37 cellular contexts compared by ENCODE assay signal in the genomic region with DNA sequence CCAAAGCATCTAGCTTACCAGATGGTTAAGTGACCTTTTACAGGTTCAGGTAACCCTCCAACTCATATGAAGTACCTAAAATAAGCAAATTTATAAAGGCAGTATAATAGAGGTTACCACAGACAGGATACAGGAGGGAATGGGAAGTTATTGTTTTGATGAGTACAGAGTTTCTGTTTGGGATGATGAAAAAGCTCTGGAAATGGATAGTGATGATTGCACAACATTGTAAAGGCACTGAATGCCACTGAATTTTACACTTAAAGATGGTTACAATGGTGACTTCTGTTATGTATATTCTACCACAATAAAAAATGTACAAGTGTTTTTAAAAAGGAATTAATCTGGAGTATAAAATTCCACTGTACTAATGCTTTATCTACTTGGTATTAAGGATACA.
DNase-seq lines count a peak whose midpoint lies in the region; ATAC-seq, FAIRE-seq and TF ChIP-seq lines count a peak whose summit lies in the region.
"Had no signal": no experiment of that assay in that cellular context is flagged by ENCODE, and none has a peak within 500 bp of the region (broad histone marks: within the 10 kb centered on the region; RNA-seq: fewer than 3 reads in every experiment).

No MANE protein-coding gene starts in this region.

- H3K4me3 ChIP-seq in HepG2 (replicated peaks in 1 of 3; ENCODE audit: insufficient read depth in 1 of 3, low read depth in 2 of 3, low read length in 3 of 3) (no peak overlapping the region), right lobe of liver (no peak overlapping the region), IMR-90 (ENCODE audit: insufficient read depth, low read depth, low read length) (no peak overlapping the region), K562 (no peak overlapping the region), H1 (ENCODE audit: extremely low read depth in 1 of 4, insufficient read depth in 2 of 4, low read depth in 3 of 4, low read length in 4 of 4) (no peak overlapping the region)
- H3K4me3 ChIP-seq: A549; BLaER1; BLaER1 treated with 17β-estradiol and CSF1 and Interleukin-3, amounts not matched to agents 10 nM and 100 nM had no signal

- BruUV-seq in HepG2 (replicated peaks; lab: Mats Ljungman, UMichigan) = no TSS peak
- no TSS peak for BruUV-seq in IMR-90 (replicated peaks; lab: Mats Ljungman, UMichigan)
- no TSS peak for BruUV-seq in K562 (replicated peaks; lab: Mats Ljungman, UMichigan)

- TF ChIP-seq POLR2A in HepG2 (IDR thresholded peaks at IDR 0.05; ENCODE audit: insufficient read depth in 1 of 2, low read depth in 2 of 2, low read length in 2 of 2) (no peak), right lobe of liver (IDR thresholded peaks at IDR 0.05) (no peak), IMR-90 (IDR thresholded peaks at IDR 0.05; ENCODE audit: low read depth, low read length) (no peak), K562 (conservative IDR thresholded peaks at IDR 0.05) (no peak), H1 (IDR thresholded peaks at IDR 0.05; ENCODE audit: control extremely low read depth in 1 of 2, low read depth in 2 of 2, low read length in 2 of 2) (no peak)

- H2AK9ac ChIP-seq in IMR-90 (replicated peaks; ENCODE audit: low read depth, low read length, poor library complexity) = no peak overlapping the region

- H4K8ac ChIP-seq in IMR-90 (ENCODE audit: low read depth in 2 of 2, low read length in 2 of 2) (no peak overlapping the region), H1 (ENCODE audit: extremely low read depth, insufficient read depth, low read length) (no peak overlapping the region)

- no peak overlapping the region for H2BK120ac ChIP-seq in IMR-90 (ENCODE audit: low read depth, low read length)
- no peak overlapping the region for H2BK120ac ChIP-seq in H1 (replicated peaks; ENCODE audit: low read depth, low read length)

- H3K14ac ChIP-seq in IMR-90 (replicated peaks; ENCODE audit: low read depth, low read length) = no peak overlapping the region
- H3K14ac ChIP-seq in H1 (ENCODE audit: insufficient read length) = no peak overlapping the region

- H3K27me3 ChIP-seq in HepG2 (ENCODE audit: control insufficient read depth in 1 of 2, insufficient read depth in 2 of 2, low read length in 2 of 2) (no peaks in the 10 kb centered on the region), right lobe of liver (no peaks in the 10 kb centered on the region), IMR-90 (ENCODE audit: control insufficient read depth, insufficient read depth, low read length) (peaks cover 3% of the 10 kb centered on the region; the same call in 1 of the 2 replicates), K562 (ENCODE audit: control insufficient read depth in 2 of 2, insufficient read depth in 2 of 2, low read length in 2 of 2) (peaks cover 2 to 16% of the 10 kb centered on the region in 2 experiments; a peak in 2 of 5 replicates), H1 (replicated peaks in 1 of 4; ENCODE audit: control insufficient read depth in 3 of 4, extremely low read depth in 1 of 4, insufficient read depth in 3 of 4, low read length in 3 of 4) (no peaks in the 10 kb centered on the region)
- H3K27me3 ChIP-seq: BLaER1; BLaER1 treated with 17β-estradiol and CSF1 and Interleukin-3, amounts not matched to agents 10 nM and 100 nM had no signal

- H3K56ac ChIP-seq in IMR-90 (ENCODE audit: extremely low read depth, insufficient read depth, low read length) = no peak overlapping the region
- no peak overlapping the region for H3K56ac ChIP-seq in H1 (replicated peaks; ENCODE audit: insufficient read length, low read depth, low read length)

- H3K79me2 ChIP-seq in HepG2 (ENCODE audit: insufficient read depth, low read length) = no peaks in the 10 kb centered on the region
- H3K79me2 ChIP-seq in K562 (ENCODE audit: control insufficient read depth, insufficient read depth, low read length) = no peaks in the 10 kb centered on the region
- H3K79me2 ChIP-seq in H1 (ENCODE audit: control insufficient read depth in 1 of 2, insufficient read depth in 2 of 2, low read length in 2 of 2) = no peaks in the 10 kb centered on the region

- H3K23me2 ChIP-seq in H1 (ENCODE audit: low read depth, low read length) = no peaks in the 10 kb centered on the region

- H3K4me1 ChIP-seq in HepG2 (ENCODE audit: insufficient read depth, low read length) (no peaks in the 10 kb centered on the region), right lobe of liver (no peaks in the 10 kb centered on the region), IMR-90 (ENCODE audit: control insufficient read depth, insufficient read depth, low read length) (no peaks in the 10 kb centered on the region), K562 (replicated peaks in 1 of 2; ENCODE audit: control insufficient read depth in 2 of 2, insufficient read depth in 2 of 2, low read length in 2 of 2) (no peaks in the 10 kb centered on the region), H1 (replicated peaks in 1 of 4; ENCODE audit: control insufficient read depth in 3 of 4, insufficient read depth in 4 of 4, low read length in 3 of 4) (peaks cover 0 to 3% (median 0%) of the 10 kb centered on the region in 4 experiments; a peak in 1 of 7 replicates)
- H3K4me1 ChIP-seq: A549, BE2C, BLaER1, Caco-2 had no signal

- H2AFZ ChIP-seq in HepG2 (ENCODE audit: low read length) = no peak overlapping the region
- H2AFZ ChIP-seq in IMR-90 (replicated peaks; ENCODE audit: low read length, poor library complexity) = no peak overlapping the region
- no peak overlapping the region for H2AFZ ChIP-seq in K562 (ENCODE audit: low read depth, low read length)
- no peak overlapping the region for H2AFZ ChIP-seq in H1 (ENCODE audit: low read length)

- H3K18ac ChIP-seq in IMR-90 (ENCODE audit: low read depth, low read length) (no peak overlapping the region), H1 (ENCODE audit: extremely low read depth, low read length) (no peak overlapping the region)

- no peaks in the 10 kb centered on the region for H3K9me1 ChIP-seq in IMR-90 (ENCODE audit: insufficient read depth, low read length)
- H3K9me1 ChIP-seq in K562 (ENCODE audit: control insufficient read depth, insufficient read depth, low read length) = no peaks in the 10 kb centered on the region

- dilution Hi-C loops in IMR-90 (cut with HindIII; ENCODE audit: low sequenced_read_pairs, unreplicated experiment) = no loop called here

- no peaks in the 10 kb centered on the region for H3K36me3 ChIP-seq in HepG2 (replicated peaks in 1 of 2; ENCODE audit: control insufficient read depth in 1 of 2, insufficient read depth in 2 of 2, low read length in 2 of 2)
- H3K36me3 ChIP-seq in right lobe of liver = no peaks in the 10 kb centered on the region
- no peaks in the 10 kb centered on the region for H3K36me3 ChIP-seq in IMR-90 (ENCODE audit: control insufficient read depth, insufficient read depth, low read length)
- no peaks in the 10 kb centered on the region for H3K36me3 ChIP-seq in K562 (ENCODE audit: control insufficient read depth, insufficient read depth, low read length)
- no peaks in the 10 kb centered on the region for H3K36me3 ChIP-seq in H1 (ENCODE audit: control insufficient read depth in 2 of 4, insufficient read depth in 4 of 4, low read length in 3 of 4)
- H3K36me3 ChIP-seq: BE2C; BLaER1; BLaER1 treated with 17β-estradiol and CSF1 and Interleukin-3, amounts not matched to agents 10 nM and 100 nM had no signal

- intact Hi-C loops in HepG2 (cut with micrococcal nuclease; ENCODE audit: unreplicated experiment) = no loop called here
- intact Hi-C loops in right lobe of liver (cut with DNase I) = no loop called here
- intact Hi-C loops in IMR-90 (cut with micrococcal nuclease) = no loop called here
- intact Hi-C loops in K562 (cut with micrococcal nuclease) = no loop called here

- no peak overlapping the region for H3K27ac ChIP-seq in HepG2 (ENCODE audit: extremely low read length, insufficient read depth, low read length)
- H3K27ac ChIP-seq in right lobe of liver = no peak overlapping the region
- no peak overlapping the region for H3K27ac ChIP-seq in IMR-90 (ENCODE audit: insufficient read depth, low read length)
- no peak overlapping the region for H3K27ac ChIP-seq in K562 (ENCODE audit: extremely low read depth, low read depth, low read length)
- H3K27ac ChIP-seq in H1 (ENCODE audit: low read depth, low read length) = no peak overlapping the region
- H3K27ac ChIP-seq: 22Rv1; A549; BLaER1; BLaER1 treated with 17β-estradiol and CSF1 and Interleukin-3, amounts not matched to agents 10 nM and 100 nM; C4-2B had no signal

- no peak overlapping the region for H4K5ac ChIP-seq in IMR-90 (ENCODE audit: low read depth, low read length)
- H4K5ac ChIP-seq in H1 (ENCODE audit: insufficient read length, low read depth, low read length) = no peak overlapping the region

- H2BK20ac ChIP-seq in IMR-90 (ENCODE audit: low read depth, low read length) = no peak overlapping the region
- H2BK20ac ChIP-seq in H1 (ENCODE audit: low read length) = no peak overlapping the region

- no peaks in the 10 kb centered on the region for H3K9me3 ChIP-seq in HepG2 (ENCODE audit: low read length)
- no peaks in the 10 kb centered on the region for H3K9me3 ChIP-seq in right lobe of liver
- H3K9me3 ChIP-seq in IMR-90 (ENCODE audit: control insufficient read depth, insufficient read depth, low read length) = no peaks in the 10 kb centered on the region
- no peaks in the 10 kb centered on the region for H3K9me3 ChIP-seq in K562 (replicated peaks; ENCODE audit: control insufficient read depth, insufficient read depth, low read depth, low read length)
- no peaks in the 10 kb centered on the region for H3K9me3 ChIP-seq in H1 (ENCODE audit: insufficient read depth in 2 of 2, low read depth in 1 of 2, low read length in 1 of 2)
- H3K9me3 ChIP-seq: A549; BE2C; BLaER1; BLaER1 treated with 17β-estradiol and CSF1 and Interleukin-3, amounts not matched to agents 10 nM and 100 nM; Caco-2 had no signal

- no peak overlapping the region for H2BK5ac ChIP-seq in IMR-90 (ENCODE audit: low read depth, low read length, poor library complexity, severe bottlenecking)
- no peak overlapping the region for H2BK5ac ChIP-seq in H1 (ENCODE audit: low read depth, low read length)

- peaks cover 0 to 4% of the 10 kb centered on the region in 2 donors for H3K4me1 Mint-ChIP-seq in stimulated activated naive B cell treated with anti-CD40 and anti-IgM and Interleukin-4, amounts not matched to agents 10 μg/mL and 1 μg/mL and 100 μg/mL, for 72 hours
- H3K4me1 Mint-ChIP-seq: B cell; CD4-positive, alpha-beta memory T cell; CD4-positive, CD25-positive, alpha-beta regulatory T cell; CD8-positive, alpha-beta memory T cell had no signal

- POLR2A ChIA-PET in HepG2 (lab: Yijun Ruan, JAX) = no interaction called here
- POLR2A ChIA-PET in IMR-90 (lab: Charles Lee; ENCODE audit: unreplicated experiment) = no interaction called here
- POLR2A ChIA-PET in K562 (lab: Yijun Ruan, JAX) = interaction anchor here (0.7 to 1.2 kb wide), 2 partner anchors 73 to 129 kb away, joined by 3 read pairs; no protein-coding TSS in a partner anchor
- POLR2A ChIA-PET in H1 (lab: Charles Lee; ENCODE audit: partially characterized antibody) = no interaction called here

- no peak for FAIRE-seq in HepG2 (lab: Jason Lieb, UNC)
- FAIRE-seq in K562 (lab: Jason Lieb, UNC) = no peak
- no peak for FAIRE-seq in H1 (lab: Jason Lieb, UNC)
- FAIRE-seq: A204.1, A549, D721Med had no signal

- no peak overlapping the region for H3K4me2 ChIP-seq in HepG2 (ENCODE audit: low read depth, low read length)
- no peak overlapping the region for H3K4me2 ChIP-seq in IMR-90 (ENCODE audit: low read depth, low read length)
- H3K4me2 ChIP-seq in K562 (ENCODE audit: insufficient read depth, low read length) = no peak overlapping the region
- no peak overlapping the region for H3K4me2 ChIP-seq in H1 (ENCODE audit: insufficient read depth in 1 of 2, low read depth in 2 of 2, low read length in 2 of 2)
- H3K4me2 ChIP-seq: A549, BLaER1 had no signal

- ATAC-seq in HepG2 (no peak), right lobe of liver (no peak), IMR-90 (ENCODE audit: low read depth) (no peak), K562 (no peak), GM18498 (IDR thresholded peaks at IDR 0.05; ENCODE audit: unreplicated experiment) (no peak)
- ATAC-seq in stimulated activated naive B cell treated with anti-CD40 and anti-IgM and Interleukin-4, amounts not matched to agents 10 μg/mL and 1 μg/mL and 100 μg/mL, for 72 hours (replicated peaks) = no peak
- ATAC-seq: A549; CD8-positive, alpha-beta T cell had no signal

- DNase-seq in HepG2 (ENCODE audit: low spot score) (no peak), right lobe of liver (no peak), IMR-90 (no peak), K562 (ENCODE audit: extremely low read depth in 1 of 4, low spot score in 3 of 4) (no peak), H1 (ENCODE audit: low read depth in 1 of 2, low spot score in 2 of 2) (no peak)
- no peak for DNase-seq in stimulated activated naive B cell treated with anti-CD40 and anti-IgM and Interleukin-4, amounts not matched to agents 10 μg/mL and 1 μg/mL and 100 μg/mL, for 72 hours
- DNase-seq in stimulated activated naive CD4-positive, alpha-beta T cell (lab: John Stamatoyannopoulos, UW) = no peak
- DNase-seq: 8988T; ACHN; AML-193; BE2C; C1 segment of cervical spinal cord; Caco-2; Calu3; CD4-positive, alpha-beta memory T cell; CD4-positive, alpha-beta T cell; CD4-positive, CD25-positive, alpha-beta regulatory T cell; CD8-positive, alpha-beta memory T cell; CD8-positive, alpha-beta T cell; COR-L47; DMS 273 treated with DMSO at 0.1 percent for 48 hours; DMS153; DMS53; DMS79; DMS79 treated with DMSO at 0.1 percent for 48 hours; DND-41; EL had no signal

- H3K23ac ChIP-seq in IMR-90 (ENCODE audit: low read depth, low read length) (no peak overlapping the region), H1 (ENCODE audit: insufficient read length) (no peak overlapping the region)

- no peaks in the 10 kb centered on the region for H3K36me3 Mint-ChIP-seq in stimulated activated naive B cell treated with anti-CD40 and anti-IgM and Interleukin-4, amounts not matched to agents 10 μg/mL and 1 μg/mL and 100 μg/mL, for 72 hours
- H3K36me3 Mint-ChIP-seq: CD14-positive monocyte; CD4-positive, alpha-beta memory T cell; CD4-positive, CD25-positive, alpha-beta regulatory T cell; CD8-positive, alpha-beta memory T cell; CD8-positive, alpha-beta T cell had no signal

- H3K4ac ChIP-seq in IMR-90 (ENCODE audit: low read depth, low read length) = no peak overlapping the region
- H3K4ac ChIP-seq in H1 (replicated peaks; ENCODE audit: insufficient read length, low read depth, low read length) = no peak overlapping the region

- no peak overlapping the region for H3K4me3 Mint-ChIP-seq in stimulated activated naive B cell treated with anti-CD40 and anti-IgM and Interleukin-4, amounts not matched to agents 10 μg/mL and 1 μg/mL and 100 μg/mL, for 72 hours
- H3K4me3 Mint-ChIP-seq: B cell; CD14-positive monocyte; CD4-positive, alpha-beta memory T cell; CD4-positive, alpha-beta T cell; CD4-positive, CD25-positive, alpha-beta regulatory T cell; CD8-positive, alpha-beta memory T cell; CD8-positive, alpha-beta T cell had no signal

- H2BK15ac ChIP-seq in IMR-90 (ENCODE audit: low read depth, low read length) (no peak overlapping the region), H1 (ENCODE audit: low read length) (no peak overlapping the region)

- no peak overlapping the region for H4K91ac ChIP-seq in IMR-90 (ENCODE audit: insufficient read depth, low read depth, low read length)
- no peak overlapping the region for H4K91ac ChIP-seq in H1 (replicated peaks; ENCODE audit: insufficient read length, low read length)

- TF ChIP-seq EP300 in HepG2 (IDR thresholded peaks at IDR 0.05; ENCODE audit: low read depth in 2 of 2, low read length in 2 of 2) = no peak
- TF ChIP-seq EP300 in HepG2 (CRISPR knock-in tag; IDR thresholded peaks at IDR 0.05; ENCODE audit: borderline replicate concordance) = no peak
- TF ChIP-seq EP300 in K562 (IDR thresholded peaks at IDR 0.05; ENCODE audit: low read length) = no peak
- no peak for TF ChIP-seq EP300 in H1 (IDR thresholded peaks at IDR 0.05; ENCODE audit: borderline replicate concordance in 1 of 2, low read depth in 2 of 2, low read length in 2 of 2)

- H3K9me3 Mint-ChIP-seq in stimulated activated naive B cell treated with anti-CD40 and anti-IgM and Interleukin-4, amounts not matched to agents 10 μg/mL and 1 μg/mL and 100 μg/mL, for 72 hours = no peaks in the 10 kb centered on the region
- H3K9me3 Mint-ChIP-seq: CD4-positive, alpha-beta memory T cell; CD4-positive, alpha-beta T cell; CD4-positive, CD25-positive, alpha-beta regulatory T cell; CD8-positive, alpha-beta memory T cell; CD8-positive, alpha-beta T cell had no signal

- TF ChIP-seq RAD21 in HepG2 (CRISPR knock-in tag; IDR thresholded peaks at IDR 0.05) (no peak), IMR-90 (IDR thresholded peaks at IDR 0.05; ENCODE audit: low read length) (no peak), K562 (CRISPR knock-in tag; conservative IDR thresholded peaks at IDR 0.05 in 1 of 2, IDR thresholded peaks at IDR 0.05 in 1 of 2) (no peak), H1 (IDR thresholded peaks at IDR 0.05 in 1 of 2, conservative IDR thresholded peaks at IDR 0.05 in 1 of 2; ENCODE audit: low read depth in 2 of 2, low read length in 2 of 2) (no peak)

- TF ChIP-seq CTCF in HepG2 (CRISPR knock-in tag; IDR thresholded peaks at IDR 0.05) (no peak), right lobe of liver (IDR thresholded peaks at IDR 0.05) (no peak), IMR-90 (conservative IDR thresholded peaks at IDR 0.05; ENCODE audit: low read depth, low read length) (no peak), K562 (IDR thresholded peaks at IDR 0.05 in 2 of 3, conservative IDR thresholded peaks at IDR 0.05 in 1 of 3; ENCODE audit: insufficient read depth in 2 of 3, low read depth in 1 of 3, low read length in 3 of 3) (no peak), H1 (IDR thresholded peaks at IDR 0.05; ENCODE audit: control extremely low read depth in 1 of 3, insufficient read depth in 1 of 3, low read depth in 1 of 3, low read length in 3 of 3) (no peak)

- no peak overlapping the region for H2BK12ac ChIP-seq in H1 (ENCODE audit: low read depth, low read length)

- in situ Hi-C loops in HepG2 (cut with HindIII; ENCODE audit: extremely low pct_ligation_motif_present, low pct_unique_long_range_greater_than_20kb) = no loop called here
- in situ Hi-C loops in IMR-90 (cut with MboI; ENCODE audit: low sequenced_read_pairs) = no loop called here
- in situ Hi-C loops in K562 (cut with MboI) = no loop called here

- H4K20me1 ChIP-seq in HepG2 (ENCODE audit: insufficient read depth, low read length) (no peaks in the 10 kb centered on the region), IMR-90 (ENCODE audit: insufficient read depth, low read length) (no peaks in the 10 kb centered on the region), K562 (replicated peaks; ENCODE audit: control insufficient read depth, insufficient read depth, low read length) (no peaks in the 10 kb centered on the region), H1 (replicated peaks in 1 of 2; ENCODE audit: control insufficient read depth in 1 of 2, insufficient read depth in 2 of 2, low read length in 2 of 2) (no peaks in the 10 kb centered on the region)
- H4K20me1 ChIP-seq: BLaER1; BLaER1 treated with 17β-estradiol and CSF1 and Interleukin-3, amounts not matched to agents 10 nM and 100 nM had no signal

- H2AK5ac ChIP-seq in IMR-90 (ENCODE audit: low read depth, low read length) = no peak overlapping the region
- no peak overlapping the region for H2AK5ac ChIP-seq in H1 (ENCODE audit: low read depth, low read length)

- H3K79me1 ChIP-seq in IMR-90 (ENCODE audit: low read depth in 1 of 2, low read length in 2 of 2) (no peaks in the 10 kb centered on the region), H1 (ENCODE audit: low read depth, low read length) (no peaks in the 10 kb centered on the region)

- CTCF ChIA-PET in HepG2 (lab: Yijun Ruan, JAX; ENCODE audit: low intra/inter-chr PET ratio, low total read pairs) = no interaction called here
- CTCF ChIA-PET in IMR-90 (lab: Yijun Ruan, JAX) = no interaction called here
- CTCF ChIA-PET in K562 (lab: Yijun Ruan, JAX; ENCODE audit: low intra/inter-chr PET ratio) = no interaction called here
- CTCF ChIA-PET in H1 (lab: Charles Lee; ENCODE audit: partially characterized antibody) = interaction anchor here (1.2 to 1.7 kb wide), 2 partner anchors 13 to 47 kb away, joined by 3 to 4 read pairs; no protein-coding TSS in a partner anchor

- no peak overlapping the region for H3K27ac Mint-ChIP-seq in stimulated activated naive B cell treated with anti-CD40 and anti-IgM and Interleukin-4, amounts not matched to agents 10 μg/mL and 1 μg/mL and 100 μg/mL, for 72 hours
- H3K27ac Mint-ChIP-seq: B cell; CD14-positive monocyte; CD4-positive, alpha-beta memory T cell; CD4-positive, alpha-beta T cell; CD4-positive, CD25-positive, alpha-beta regulatory T cell; CD8-positive, alpha-beta memory T cell; CD8-positive, alpha-beta T cell had no signal

- no peak overlapping the region for H3K9ac ChIP-seq in HepG2 (ENCODE audit: insufficient read depth, low read depth, low read length)
- H3K9ac ChIP-seq in IMR-90 (ENCODE audit: low read depth, low read length) = no peak overlapping the region
- H3K9ac ChIP-seq in K562 (ENCODE audit: insufficient read depth in 1 of 2, low read depth in 2 of 2, low read length in 2 of 2) = no peak overlapping the region
- no peak overlapping the region for H3K9ac ChIP-seq in H1 (replicated peaks in 1 of 4; ENCODE audit: extremely low read depth in 1 of 4, low read depth in 3 of 4, low read length in 3 of 4)
- H3K9ac ChIP-seq: BLaER1; BLaER1 treated with 17β-estradiol and CSF1 and Interleukin-3, amounts not matched to agents 10 nM and 100 nM had no signal

- no peaks in the 10 kb centered on the region for H3K27me3 Mint-ChIP-seq in stimulated activated naive B cell treated with anti-CD40 and anti-IgM and Interleukin-4, amounts not matched to agents 10 μg/mL and 1 μg/mL and 100 μg/mL, for 72 hours
